Comparison of ENCODE assay signal across 1 cellular context in genomic region chr17:63544467-63545301, GRCh38.
TF ChIP-seq lines count a peak whose summit lies in the region.

No MANE protein-coding gene starts in this region.

TF ChIP-seq in HepG2, 621 proteins besides CTCF, POLR2A, EP300 and RAD21:
- TF ChIP-seq PBX2 (CRISPR knock-in tag; IDR thresholded peaks at IDR 0.05) (0 out of 2 replicates have a peak, but pooled peaks have one; percentile 11), PITX1 (CRISPR knock-in tag; IDR thresholded peaks at IDR 0.05) (no peak), ETV6 (CRISPR knock-in tag; conservative IDR thresholded peaks at IDR 0.05) (no peak), GATA4 (IDR thresholded peaks at IDR 0.05; ENCODE audit: borderline replicate concordance, low read depth) (no peak), ZNF296 (CRISPR knock-in tag; conservative IDR thresholded peaks at IDR 0.05) (no peak), ZNF24 (IDR thresholded peaks at IDR 0.05) (no peak), CEBPB (IDR thresholded peaks at IDR 0.05; ENCODE audit: borderline replicate concordance, low read depth, low read length) (no peak), FOXK1 (CRISPR knock-in tag; IDR thresholded peaks at IDR 0.05; ENCODE audit: borderline replicate concordance, low read depth) (no peak), ZBTB39 (CRISPR knock-in tag; IDR thresholded peaks at IDR 0.05) (no peak), SALL1 (CRISPR knock-in tag; IDR thresholded peaks at IDR 0.05) (peak; percentile 33; the same call in 1 of the 2 replicates), ZNF563 (CRISPR knock-in tag; IDR thresholded peaks at IDR 0.05) (no peak), HDAC6 (IDR thresholded peaks at IDR 0.05; ENCODE audit: low read depth, low read length) (no peak), ATAD3A (CRISPR knock-in tag; IDR thresholded peaks at IDR 0.05) (no peak), ZNF281 (CRISPR knock-in tag; IDR thresholded peaks at IDR 0.05; ENCODE audit: borderline replicate concordance) (peak; percentile 67; the same call in 1 of the 2 replicates), NR2F2 (IDR thresholded peaks at IDR 0.05; ENCODE audit: borderline replicate concordance, low read depth) (no peak), KDM5A (IDR thresholded peaks at IDR 0.05; ENCODE audit: borderline replicate concordance, low read length) (no peak), AGO2 (optimal IDR thresholded peaks at IDR 0.05; ENCODE audit: low read depth, low read length) (no peak), CREBL2 (CRISPR knock-in tag; IDR thresholded peaks at IDR 0.05; ENCODE audit: borderline replicate concordance) (no peak), NCOA1 (CRISPR knock-in tag; IDR thresholded peaks at IDR 0.05) (no peak), MZF1 (CRISPR knock-in tag; IDR thresholded peaks at IDR 0.05; ENCODE audit: borderline replicate concordance) (no peak), MIER2 (CRISPR knock-in tag; IDR thresholded peaks at IDR 0.05) (no peak), ZNF720 (CRISPR knock-in tag; IDR thresholded peaks at IDR 0.05) (no peak), YEATS4 (CRISPR knock-in tag; IDR thresholded peaks at IDR 0.05; ENCODE audit: borderline replicate concordance) (no peak), ELF1 (CRISPR knock-in tag; IDR thresholded peaks at IDR 0.05) (no peak), YY1 (IDR thresholded peaks at IDR 0.05; ENCODE audit: insufficient read depth, insufficient replicate concordance, low read depth, low read length) (peak; percentile 19), ZFP37 (CRISPR knock-in tag; IDR thresholded peaks at IDR 0.05; ENCODE audit: borderline replicate concordance) (no peak), ZNF350 (CRISPR knock-in tag; IDR thresholded peaks at IDR 0.05; ENCODE audit: borderline replicate concordance, low read depth) (no peak), ARNT2 (CRISPR knock-in tag; IDR thresholded peaks at IDR 0.05; ENCODE audit: low read depth) (no peak), POLR2AphosphoS2 (IDR thresholded peaks at IDR 0.05; ENCODE audit: low read depth, low read length) (no peak), MLLT10 (CRISPR knock-in tag; IDR thresholded peaks at IDR 0.05) (no peak), NFATC3 (CRISPR knock-in tag; IDR thresholded peaks at IDR 0.05) (no peak), THAP9 (CRISPR knock-in tag; IDR thresholded peaks at IDR 0.05; ENCODE audit: borderline replicate concordance) (no peak), TCF7 (IDR thresholded peaks at IDR 0.05; ENCODE audit: low read depth) (no peak), HOXA5 (CRISPR knock-in tag; IDR thresholded peaks at IDR 0.05) (no peak), MAX (IDR thresholded peaks at IDR 0.05) (peak; percentile 18; the same call in 1 of the 2 replicates), EHMT2 (IDR thresholded peaks at IDR 0.05; ENCODE audit: borderline replicate concordance, low read depth, low read length) (no peak), MED8 (CRISPR knock-in tag; IDR thresholded peaks at IDR 0.05; ENCODE audit: insufficient replicate concordance) (no peak), GATAD2A (CRISPR knock-in tag; IDR thresholded peaks at IDR 0.05) (no peak), ZFX (CRISPR knock-in tag; IDR thresholded peaks at IDR 0.05; ENCODE audit: low read depth) (0 out of 2 replicates have a peak, but pooled peaks have one; percentile 17), ISX (CRISPR knock-in tag; conservative IDR thresholded peaks at IDR 0.05) (no peak), ZNF414 (CRISPR knock-in tag; IDR thresholded peaks at IDR 0.05) (no peak), TRIM22 (IDR thresholded peaks at IDR 0.05) (no peak), PTBP1 (IDR thresholded peaks at IDR 0.05; ENCODE audit: low read depth, low read length, poor library complexity, severe bottlenecking) (no peak), ZNF776 (CRISPR knock-in tag; IDR thresholded peaks at IDR 0.05) (no peak), ZBTB25 (CRISPR knock-in tag; IDR thresholded peaks at IDR 0.05) (no peak), NR2F6 (IDR thresholded peaks at IDR 0.05) (no peak), NR2F6 (CRISPR knock-in tag; IDR thresholded peaks at IDR 0.05) (no peak), AFF4 (CRISPR knock-in tag; IDR thresholded peaks at IDR 0.05) (no peak)
